ENCODE assay signal across 21 cellular contexts in genomic region chr6:153045271-153045670, GRCh38.
"Had no signal": no experiment of that assay in that cellular context is flagged by ENCODE, and none has a peak within 500 bp of the region (broad histone marks: within the 10 kb centered on the region; RNA-seq: fewer than 3 reads in every experiment).

No MANE protein-coding gene starts in this region.

- DNase-seq: Kasumi-1, MM.1S, NCI-H1048, NCI-H1105, NCI-H1417, NCI-H1436 treated with DMSO at 0.1 percent for 48 hours, NCI-H1694 treated with DMSO at 0.1 percent for 48 hours, NCI-H1930, NCI-H2081, NCI-H2227 treated with DMSO at 0.1 percent for 48 hours, NCI-H526, Right ventricle myocardium superior, RPMI8226, SIG-M5, T-helper 2 cell had no signal

- H3K27me3 ChIP-seq: SJSA1 had no signal

- H3K27me3 Mint-ChIP-seq: IgD-negative memory B cell had no signal

- H3K4me3 Mint-ChIP-seq: IgD-negative memory B cell had no signal

- H3K27ac ChIP-seq: KMS-11, SJSA1, SK-N-MC had no signal

- H3K4me3 ChIP-seq: K562, SJSA1, SK-N-MC had no signal

- H3K4me1 Mint-ChIP-seq: IgD-negative memory B cell had no signal

- H3K4me1 ChIP-seq: SJSA1 had no signal

- FAIRE-seq: K562, RCC 7860 had no signal

- ATAC-seq: K562 had no signal

- H3K36me3 ChIP-seq: SJSA1 had no signal

- H3K9ac ChIP-seq: KMS-11 had no signal

- H3K4me2 ChIP-seq: KMS-11 had no signal

- H3K36me3 Mint-ChIP-seq: IgD-negative memory B cell had no signal

- H3K27ac Mint-ChIP-seq: IgD-negative memory B cell had no signal

- H3K9me3 ChIP-seq: SJSA1 had no signal
